ENCODE assay signal across 15 cellular contexts in genomic region chr22:24240381-24240780, GRCh38. TPM values are rescaled to one million over a fixed set of nuclear protein-coding genes. Genes with fewer than 3 reads are reported as not detected.
"Had no signal": no experiment of that assay in that cellular context is flagged by ENCODE, and none has a peak within 500 bp of the region (broad histone marks: within the 10 kb centered on the region; RNA-seq: fewer than 3 reads in every experiment).

No MANE protein-coding gene starts in this region.

- H3K27me3 ChIP-seq: esophagus muscularis mucosa, foreskin keratinocyte, suprapubic skin had no signal

- H3K4me3 Mint-ChIP-seq: activated naive CD8-positive, alpha-beta T cell treated with anti-CD3 and anti-CD28 coated beads, Interleukin-2, amount 50 U/mL, for 24 hours; naive thymus-derived CD8-positive, alpha-beta T cell had no signal

- H3K4me3 ChIP-seq: esophagus muscularis mucosa, mucosa of descending colon, skin epidermis, suprapubic skin had no signal

- H3K36me3 Mint-ChIP-seq: naive thymus-derived CD8-positive, alpha-beta T cell had no signal

- H3K36me3 ChIP-seq: suprapubic skin had no signal

- H3K9me3 ChIP-seq: esophagus muscularis mucosa, mucosa of descending colon, suprapubic skin had no signal

- H3K27me3 Mint-ChIP-seq: activated naive CD8-positive, alpha-beta T cell treated with anti-CD3 and anti-CD28 coated beads, Interleukin-2, amount 50 U/mL, for 24 hours; naive thymus-derived CD8-positive, alpha-beta T cell had no signal

- DNase-seq: activated CD4-positive, alpha-beta T cell treated with anti-CD3 and anti-CD28 coated beads, Interleukin-2, amount 50 U/mL, for 4 hours; activated effector memory CD4-positive, alpha-beta T cell treated with anti-CD3 and anti-CD28 coated beads, Interleukin-2, amount 50 U/mL, for 16 hours; activated naive CD8-positive, alpha-beta T cell treated with anti-CD3 and anti-CD28 coated beads, Interleukin-2, amount 50 U/mL, for 24 hours; activated T-cell treated with anti-CD3 and anti-CD28 coated beads, Interleukin-2, amount 50 U/mL, for 48 hours; foreskin keratinocyte; mucosa of descending colon; naive thymus-derived CD8-positive, alpha-beta T cell; stimulated activated naive CD8-positive, alpha-beta T cell treated with anti-CD3 and anti-CD28 coated beads, Interleukin-15, Interleukin-2, amounts not matched to agents 100 U/mL and 50 U/mL, for 24 hours; trophoblast cell had no signal

- H3K4me1 ChIP-seq: foreskin keratinocyte had no signal

- ATAC-seq: activated naive CD8-positive, alpha-beta T cell treated with anti-CD3 and anti-CD28 coated beads, Interleukin-2, amount 50 U/mL, for 24 hours; foreskin keratinocyte; left lobe of liver; mucosa of descending colon; naive thymus-derived CD8-positive, alpha-beta T cell; stimulated activated naive CD8-positive, alpha-beta T cell treated with anti-CD3 and anti-CD28 coated beads, Interleukin-15, Interleukin-2, amounts not matched to agents 100 U/mL and 50 U/mL, for 24 hours had no signal

- H3K9me3 Mint-ChIP-seq: activated naive CD8-positive, alpha-beta T cell treated with anti-CD3 and anti-CD28 coated beads, Interleukin-2, amount 50 U/mL, for 24 hours; naive thymus-derived CD8-positive, alpha-beta T cell; T-helper 2 cell treated with Interferon-gamma antibody and Interleukin-4, amounts not matched to agents 5 μg/mL and 100 μg/mL, for 36 hours had no signal

RNA-seq across cellular contexts. Expression of gene GGT5, which starts 4.5 kb away (rescaled TPM):
- total RNA-seq: bronchial epithelial cell, foreskin keratinocyte had no signal
